In the genomic region with DNA sequence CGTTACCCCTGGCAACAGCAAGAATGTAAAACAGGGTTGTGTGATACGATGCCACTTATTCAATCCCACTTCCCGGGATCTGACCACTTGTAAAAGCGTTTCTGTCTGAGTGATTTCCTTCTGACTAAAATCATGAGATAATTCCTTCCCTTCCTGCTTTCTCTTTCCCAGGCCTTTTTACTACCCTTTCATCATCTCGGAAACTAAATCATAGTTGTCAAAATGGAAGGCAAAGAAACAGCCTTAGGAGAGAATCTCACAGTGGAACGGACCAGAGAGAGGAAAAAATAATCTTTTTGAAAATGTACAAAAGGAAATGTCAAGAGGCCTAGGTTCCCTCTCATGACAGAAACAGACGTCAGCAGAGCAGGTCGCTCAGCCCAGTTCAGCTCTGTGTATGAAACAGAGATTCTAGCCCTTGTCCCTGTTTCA, we compare ENCODE assay signal across 10 cellular contexts. TPM values are rescaled to one million over a fixed set of nuclear protein-coding genes. Genes with fewer than 3 reads are reported as not detected.
A peak's percentile ranks its signal among the peaks of the same experiment; 100 is the strongest.
DNase-seq lines count a peak whose midpoint lies in the region; ATAC-seq, FAIRE-seq and TF ChIP-seq lines count a peak whose summit lies in the region.
"Had no signal": no experiment of that assay in that cellular context is flagged by ENCODE, and none has a peak within 500 bp of the region (broad histone marks: within the 10 kb centered on the region; RNA-seq: fewer than 3 reads in every experiment).

No MANE protein-coding gene starts in this region.

- H3K9me3 Mint-ChIP-seq in HFFc6, result no peaks in the 10 kb centered on the region
- H3K9me3 Mint-ChIP-seq: IgD-negative memory B cell had no signal

- ATAC-seq in left colon (peak; percentile 18), GM21737 (IDR thresholded peaks at IDR 0.05; ENCODE audit: unreplicated experiment) (no peak), HG03378 (IDR thresholded peaks at IDR 0.05; ENCODE audit: unreplicated experiment) (no peak)

- peak overlapping the region; percentile 96 for H3K27ac Mint-ChIP-seq in HFFc6

- no peaks in the 10 kb centered on the region for H3K27me3 Mint-ChIP-seq in HFFc6 (ENCODE audit: insufficient read depth)

- H3K36me3 ChIP-seq in bronchial epithelial cell (ENCODE audit: control insufficient read depth, insufficient read depth, low read length), result no peaks in the 10 kb centered on the region

- peak overlapping the region; percentile 78 for H3K4me3 Mint-ChIP-seq in HFFc6
- H3K4me3 Mint-ChIP-seq: IgD-negative memory B cell had no signal

- intact Hi-C loops in left colon (cut with DNase I, micrococcal nuclease), result no loop called here

- no peaks in the 10 kb centered on the region for H3K27me3 ChIP-seq in bronchial epithelial cell (ENCODE audit: control insufficient read depth, insufficient read depth, low read length)

- H3K4me3 ChIP-seq in bronchial epithelial cell (ENCODE audit: low read depth, low read length), result no peak overlapping the region

- no peaks in the 10 kb centered on the region for H3K36me3 Mint-ChIP-seq in HFFc6 (ENCODE audit: low read depth)
- H3K36me3 Mint-ChIP-seq: IgD-negative memory B cell had no signal

- DNase-seq in HFFc6 (peak; percentile 71), bronchial epithelial cell (ENCODE audit: low read depth) (peak; percentile 15), left colon (no peak), superior temporal gyrus (ENCODE audit: extremely low spot score) (peak; percentile 69), NCI-H187 treated with DMSO at 0.1 percent for 48 hours (lab: John Stamatoyannopoulos, UW) (no peak)
- DNase-seq in activated T-cell treated with anti-CD3 and anti-CD28 coated beads, Interleukin-2, amount 50 U/mL, for 1 hour, result no peak
- DNase-seq: erythroblast had no signal

- H3K4me1 Mint-ChIP-seq in HFFc6 (ENCODE audit: low read depth), result peaks cover 44% of the 10 kb centered on the region

- no peak for TF ChIP-seq CTCF in HFFc6 (IDR thresholded peaks at IDR 0.05)
- no peak for TF ChIP-seq CTCF in bronchial epithelial cell (IDR thresholded peaks at IDR 0.05; ENCODE audit: insufficient read depth, low read length, severe bottlenecking)

- FAIRE-seq in bronchial epithelial cell (lab: Jason Lieb, UNC), result no peak

RNA-seq across cellular contexts. Expression of a gene that starts 29.7 kb away (rescaled TPM):
- total RNA-seq in HFFc6 (2021; fragmentation: NEBNext Ultra II Directional; extraction: Animal tissue kit (Norgen Biotek cat#: 25700)), result 10 to 100 TPM; 23.2 to 28.9 (median 26.3) TPM
- total RNA-seq in bronchial epithelial cell, result 0.53 and 0.64 TPM in 2 replicates
- total RNA-seq in left colon, result 10 to 100 TPM; 11.0 to 12.2 TPM

Comparison
In these comparisons a context has a peak if more than half of its experiments do, and no peak if none do; other contexts are left out.
1. DNase-seq: peak in HFFc6 (single experiment), bronchial epithelial cell (single experiment) and superior temporal gyrus (single experiment); none in left colon (0 of 2), activated T-cell treated with anti-CD3 and anti-CD28 coated beads, Interleukin-2, amount 50 U/mL, for 1 hour (single experiment) and NCI-H187 treated with DMSO at 0.1 percent for 48 hours (single experiment).